11 cellular contexts compared by ENCODE assay signal in genomic region chr14:61542848-61543790, GRCh38.
DNase-seq lines count a peak whose midpoint lies in the region; ATAC-seq and TF ChIP-seq lines count a peak whose summit lies in the region.
"Had no signal": no experiment of that assay in that cellular context is flagged by ENCODE, and none has a peak within 500 bp of the region (broad histone marks: within the 10 kb centered on the region; RNA-seq: fewer than 3 reads in every experiment).

No MANE protein-coding gene starts in this region.

- TF ChIP-seq EP300 in gastroesophageal sphincter (IDR thresholded peaks at IDR 0.05): no peak

- no peak for TF ChIP-seq POLR2A in gastroesophageal sphincter (IDR thresholded peaks at IDR 0.05)

- H3K27me3 ChIP-seq in gastroesophageal sphincter (no peaks in the 10 kb centered on the region), aorta (ENCODE audit: control insufficient read depth in 1 of 2, insufficient read depth in 2 of 2, low read length in 1 of 2) (no peaks in the 10 kb centered on the region)

- DNase-seq in stimulated activated naive CD8-positive, alpha-beta T cell treated with anti-CD3 and anti-CD28 coated beads, Interleukin-15, Interleukin-2, amounts not matched to agents 100 U/mL and 50 U/mL, for 24 hours: no peak
- DNase-seq in aorta: no peak
- DNase-seq: AML-193, NCI-H526 treated with DMSO at 0.1 percent for 48 hours, retina had no signal

- H3K4me1 ChIP-seq in gastroesophageal sphincter (peaks cover 16 to 75% (median 36%) of the 10 kb centered on the region in 3 donors), aorta (ENCODE audit: control insufficient read depth in 1 of 2, insufficient read depth in 2 of 2, low read length in 2 of 2) (peaks cover 7 to 9% of the 10 kb centered on the region in 2 donors)

- peaks cover 38% of the 10 kb centered on the region for H3K4me1 Mint-ChIP-seq in stimulated activated naive CD8-positive, alpha-beta T cell treated with anti-CD3 and anti-CD28 coated beads, Interleukin-15, Interleukin-2, amounts not matched to agents 100 ng/mL and 50 ng/mL, for 24 hours (ENCODE audit: low read depth)
- H3K4me1 Mint-ChIP-seq in nephron: peaks cover 55% of the 10 kb centered on the region

- peaks cover 79% of the 10 kb centered on the region for H3K36me3 Mint-ChIP-seq in stimulated activated naive CD8-positive, alpha-beta T cell treated with anti-CD3 and anti-CD28 coated beads, Interleukin-15, Interleukin-2, amounts not matched to agents 100 ng/mL and 50 ng/mL, for 24 hours (ENCODE audit: low read depth)
- H3K36me3 Mint-ChIP-seq in nephron (ENCODE audit: low read depth): no peaks in the 10 kb centered on the region

- no peak for ATAC-seq in stimulated activated naive CD8-positive, alpha-beta T cell treated with anti-CD3 and anti-CD28 coated beads, Interleukin-15, Interleukin-2, amounts not matched to agents 100 U/mL and 50 U/mL, for 24 hours
- ATAC-seq in gastroesophageal sphincter (peak; percentile 58), aorta (ENCODE audit: low FRiP score) (peak; percentile 69), HG03095 (IDR thresholded peaks at IDR 0.05; ENCODE audit: unreplicated experiment) (no peak), GM19463 (IDR thresholded peaks at IDR 0.05; ENCODE audit: unreplicated experiment) (no peak), HG02970 (IDR thresholded peaks at IDR 0.05; ENCODE audit: low FRiP score, unreplicated experiment) (no peak)

- peak overlapping the region; percentile 65 for H3K27ac Mint-ChIP-seq in stimulated activated naive CD8-positive, alpha-beta T cell treated with anti-CD3 and anti-CD28 coated beads, Interleukin-15, Interleukin-2, amounts not matched to agents 100 ng/mL and 50 ng/mL, for 24 hours
- H3K27ac Mint-ChIP-seq in nephron: peak overlapping the region; percentile 57 to 71 (median 58)

- no peaks in the 10 kb centered on the region for H3K9me3 ChIP-seq in gastroesophageal sphincter
- no peaks in the 10 kb centered on the region for H3K9me3 ChIP-seq in aorta (ENCODE audit: control insufficient read depth, low read length)

- TF ChIP-seq CTCF in gastroesophageal sphincter (IDR thresholded peaks at IDR 0.05) (no peak), nephron (IDR thresholded peaks at IDR 0.05; ENCODE audit: unreplicated experiment in 3 of 3) (no peak)

- no peaks in the 10 kb centered on the region for H3K27me3 Mint-ChIP-seq in stimulated activated naive CD8-positive, alpha-beta T cell treated with anti-CD3 and anti-CD28 coated beads, Interleukin-15, Interleukin-2, amounts not matched to agents 100 ng/mL and 50 ng/mL, for 24 hours
- H3K27me3 Mint-ChIP-seq in nephron (ENCODE audit: low read depth): no peaks in the 10 kb centered on the region

- no peak overlapping the region for H3K4me3 ChIP-seq in gastroesophageal sphincter
- H3K4me3 ChIP-seq in aorta (ENCODE audit: low read length in 2 of 2): no peak overlapping the region

- WGBS in gastroesophageal sphincter (ENCODE audit: low coverage in 1 of 2), 2 donors: 47 to 60% methylated on average over 7 to 8 of the region's 8 CpGs
- WGBS in aorta, 2 donors: 41 to 44% methylated on average over 8 of the region's 8 CpGs

- H3K36me3 ChIP-seq in gastroesophageal sphincter (peaks cover 0 to 4% of the 10 kb centered on the region in 2 donors), aorta (ENCODE audit: control insufficient read depth in 1 of 2, insufficient read depth in 2 of 2, low read length in 1 of 2) (no peaks in the 10 kb centered on the region)

- intact Hi-C loops in aorta (cut with DNase I): loop anchor here in 1 of 2 donors (2.0 kb wide), 1 partner anchor 18 kb away; no protein-coding TSS in a partner anchor

- no peaks in the 10 kb centered on the region for H3K9me3 Mint-ChIP-seq in stimulated activated naive CD8-positive, alpha-beta T cell treated with anti-CD3 and anti-CD28 coated beads, Interleukin-15, Interleukin-2, amounts not matched to agents 100 ng/mL and 50 ng/mL, for 24 hours
- no peaks in the 10 kb centered on the region for H3K9me3 Mint-ChIP-seq in nephron

- H3K27ac ChIP-seq in gastroesophageal sphincter: peak overlapping the region; percentile 82 to 91 (median 85)
- H3K27ac ChIP-seq in aorta (ENCODE audit: low read depth in 1 of 2, low read length in 2 of 2): peak overlapping the region in 1 of 2 donors; percentile 91

- no peak overlapping the region for H3K4me3 Mint-ChIP-seq in stimulated activated naive CD8-positive, alpha-beta T cell treated with anti-CD3 and anti-CD28 coated beads, Interleukin-15, Interleukin-2, amounts not matched to agents 100 ng/mL and 50 ng/mL, for 24 hours
- H3K4me3 Mint-ChIP-seq in nephron: no peak overlapping the region

Comparison
In these comparisons a context has a peak if more than half of its experiments do, and no peak if none do; other contexts are left out.
1. ATAC-seq: peak in gastroesophageal sphincter (single experiment) and aorta (single experiment); none in stimulated activated naive CD8-positive, alpha-beta T cell treated with anti-CD3 and anti-CD28 coated beads, Interleukin-15, Interleukin-2, amounts not matched to agents 100 U/mL and 50 U/mL, for 24 hours (single experiment), HG03095 (single experiment), GM19463 (single experiment) and HG02970 (single experiment).